ENCODE assay signal across 8 cellular contexts in the genomic region with DNA sequence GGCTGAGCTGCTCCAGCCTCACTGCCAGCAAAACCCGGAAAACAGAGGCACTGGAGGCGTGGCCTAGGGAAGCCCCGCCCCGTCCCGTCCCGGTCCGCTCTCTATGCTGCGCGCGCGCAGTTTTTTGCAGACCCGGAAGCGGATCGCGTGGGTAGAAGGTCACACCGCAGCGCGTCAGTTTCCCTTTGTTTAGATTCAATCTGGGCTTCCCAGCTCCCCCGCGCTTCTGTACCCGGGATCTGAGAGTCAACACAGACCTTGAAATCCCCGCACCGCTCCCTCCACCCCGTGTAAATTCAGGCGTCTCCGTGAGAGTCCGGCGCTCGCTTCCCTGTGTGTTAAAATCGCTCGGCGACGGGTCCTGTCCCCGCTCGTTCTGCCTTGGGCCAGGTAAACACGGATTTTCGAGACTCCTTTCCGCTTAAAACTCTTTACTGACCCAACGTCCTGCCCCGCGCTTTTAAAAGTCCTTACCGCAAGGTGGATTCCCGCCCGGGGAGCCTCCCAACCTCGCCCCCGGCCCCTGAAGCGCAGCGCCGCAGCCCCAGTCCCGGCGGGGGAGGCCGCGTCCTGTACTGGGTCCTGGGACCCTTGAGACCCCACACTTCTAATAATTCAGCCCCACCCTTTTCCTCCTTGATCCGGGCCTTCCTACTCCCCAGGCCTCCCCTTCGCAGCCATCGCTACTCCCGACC. TPM values are rescaled to one million over a fixed set of nuclear protein-coding genes. Genes with fewer than 3 reads are reported as not detected.
DNase-seq lines count a peak whose midpoint lies in the region; ATAC-seq and TF ChIP-seq lines count a peak whose summit lies in the region.

ZNF610 (plus strand) TSS at position 127 of the 695 bp plus-strand sequence. CDS start 12,930 bp downstream, outside the sequence.

- DNase-seq in Caki2 (ENCODE audit: low read depth) (peak; percentile 78), NCI-H2171 treated with DMSO at 0.1 percent for 48 hours (lab: John Stamatoyannopoulos, UW) (peak; percentile 79), left kidney (ENCODE audit: low read depth, low spot score) (peak; percentile 97), HFFc6 (no peak)
- DNase-seq in activated CD4-positive, alpha-beta T cell treated with anti-CD3 and anti-CD28 coated beads, Interleukin-2, amount 10 ng/mL, durations not matched to agents 24 days and 14 days, result peak; percentile 96
- DNase-seq in stimulated activated CD4-positive, alpha-beta T cell treated with anti-CD3 and anti-CD28 coated beads, Interleukin-15, amount 100 ng/mL, for 48 hours (ENCODE audit: low read depth in 2 of 2), result peak; percentile 74 to 84

- H3K27me3 Mint-ChIP-seq in activated CD4-positive, alpha-beta T cell treated with anti-CD3 and anti-CD28 coated beads, Interleukin-2, amount 10 ng/mL, durations not matched to agents 24 days and 14 days, result no peaks in the 10 kb centered on the region
- H3K27me3 Mint-ChIP-seq in dendritic cell treated with granulocyte-macrophage colony-stimulating factor and Interleukin-4, amounts not matched to agents 40 ng/mL and 50 ng/mL, for 4 days, result peaks cover 6% of the 10 kb centered on the region
- H3K27me3 Mint-ChIP-seq in HFFc6 (ENCODE audit: insufficient read depth), result peaks cover 6% of the 10 kb centered on the region

- peak within 1 kb of the TSS; percentile 87 for H3K4me3 Mint-ChIP-seq in activated CD4-positive, alpha-beta T cell treated with anti-CD3 and anti-CD28 coated beads, Interleukin-2, amount 10 ng/mL, durations not matched to agents 24 days and 14 days
- H3K4me3 Mint-ChIP-seq in dendritic cell treated with granulocyte-macrophage colony-stimulating factor and Interleukin-4, amounts not matched to agents 40 ng/mL and 50 ng/mL, for 4 days, result peak within 1 kb of the TSS; percentile 82
- H3K4me3 Mint-ChIP-seq in HFFc6, result no peak within 1 kb of the TSS

- H3K9me3 Mint-ChIP-seq in activated CD4-positive, alpha-beta T cell treated with anti-CD3 and anti-CD28 coated beads, Interleukin-2, amount 10 ng/mL, durations not matched to agents 24 days and 14 days, result peaks cover 20% of the 10 kb centered on the region
- H3K9me3 Mint-ChIP-seq in dendritic cell treated with granulocyte-macrophage colony-stimulating factor and Interleukin-4, amounts not matched to agents 40 ng/mL and 50 ng/mL, for 4 days, result peaks cover 85% of the 10 kb centered on the region
- peaks cover 69% of the 10 kb centered on the region for H3K9me3 Mint-ChIP-seq in HFFc6

- in situ Hi-C loops in Caki2 (cut with HindIII; ENCODE audit: low pct_unique_long_range_greater_than_20kb, low sequenced_read_pairs), result no loop called here

- no peak for TF ChIP-seq CTCF in HFFc6 (IDR thresholded peaks at IDR 0.05)

- H3K36me3 Mint-ChIP-seq in activated CD4-positive, alpha-beta T cell treated with anti-CD3 and anti-CD28 coated beads, Interleukin-2, amount 10 ng/mL, durations not matched to agents 24 days and 14 days (ENCODE audit: low read depth), result peaks cover 17% of the 10 kb centered on the region
- H3K36me3 Mint-ChIP-seq in dendritic cell treated with granulocyte-macrophage colony-stimulating factor and Interleukin-4, amounts not matched to agents 40 ng/mL and 50 ng/mL, for 4 days (ENCODE audit: low read depth), result peaks cover 26% of the 10 kb centered on the region
- peaks cover 18% of the 10 kb centered on the region for H3K36me3 Mint-ChIP-seq in HFFc6 (ENCODE audit: low read depth)

- H3K4me1 Mint-ChIP-seq in activated CD4-positive, alpha-beta T cell treated with anti-CD3 and anti-CD28 coated beads, Interleukin-2, amount 10 ng/mL, durations not matched to agents 24 days and 14 days, result peaks cover 14% of the 10 kb centered on the region
- peaks cover 12% of the 10 kb centered on the region for H3K4me1 Mint-ChIP-seq in dendritic cell treated with granulocyte-macrophage colony-stimulating factor and Interleukin-4, amounts not matched to agents 40 ng/mL and 50 ng/mL, for 4 days (ENCODE audit: low read depth)
- H3K4me1 Mint-ChIP-seq in HFFc6 (ENCODE audit: low read depth), result no peaks in the 10 kb centered on the region

- intact Hi-C loops in activated CD4-positive, alpha-beta T cell treated with anti-CD3 and anti-CD28 coated beads, Interleukin-2, amount 10 ng/mL, durations not matched to agents 24 days and 14 days (cut with micrococcal nuclease), result no loop called here
- intact Hi-C loops in dendritic cell treated with granulocyte-macrophage colony-stimulating factor and Interleukin-4, amounts not matched to agents 40 ng/mL and 50 ng/mL, for 4 days (cut with micrococcal nuclease), result no loop called here

- peak; percentile 48 for ATAC-seq in HG02623 (IDR thresholded peaks at IDR 0.05; ENCODE audit: unreplicated experiment)

- H3K27ac Mint-ChIP-seq in activated CD4-positive, alpha-beta T cell treated with anti-CD3 and anti-CD28 coated beads, Interleukin-2, amount 10 ng/mL, durations not matched to agents 24 days and 14 days, result peak within 1 kb of the TSS; percentile 95
- peak within 1 kb of the TSS; percentile 86 for H3K27ac Mint-ChIP-seq in dendritic cell treated with granulocyte-macrophage colony-stimulating factor and Interleukin-4, amounts not matched to agents 40 ng/mL and 50 ng/mL, for 4 days
- H3K27ac Mint-ChIP-seq in HFFc6, result no peak within 1 kb of the TSS

RNA-seq across cellular contexts. Expression of gene ZNF610, which starts in this region (rescaled TPM):
- total RNA-seq in Caki2 (2014; rRNA removed; shearing (Covaris generic); ENCODE audit: low replicate concordance), result 1.2 and 2.2 TPM in 2 replicates
- total RNA-seq in activated CD4-positive, alpha-beta T cell treated with anti-CD3 and anti-CD28 coated beads, Interleukin-2, amount 10 ng/mL, durations not matched to agents 24 days and 14 days, result 0.12 and 0.85 TPM in 2 replicates
- under 1 TPM in 1 of 6 experiments, not detected in 5; 0.14 TPM for total RNA-seq in HFFc6 (2021; fragmentation: NEBNext Ultra II Directional; extraction: Animal tissue kit (Norgen Biotek cat#: 25700))

Comparison
In these comparisons a context has a peak if more than half of its experiments do, and no peak if none do; other contexts are left out.
1. Peak in DNase-seq in activated CD4-positive, alpha-beta T cell treated with anti-CD3 and anti-CD28 coated beads, Interleukin-2, amount 10 ng/mL, durations not matched to agents 24 days and 14 days; RNA of the gene not detected or under 1 TPM.